ENCODE assay signal across 7 cellular contexts in genomic region chr17:26882097-26882761, GRCh38.
DNase-seq lines count a peak whose midpoint lies in the region; ATAC-seq and TF ChIP-seq lines count a peak whose summit lies in the region.
"Not testable (repeated sequence)": the region's sequence is repeated elsewhere in the genome, so short reads cannot be mapped to it uniquely, and the experiment has no call there.

No MANE protein-coding gene starts in this region.

- not testable (repeated sequence) for H3K27ac Mint-ChIP-seq in T-cell; naive thymus-derived CD4-positive, alpha-beta T cell

- POLR2A ChIA-PET in T-cell (lab: Charles Lee); naive thymus-derived CD4-positive, alpha-beta T cell (lab: Charles Lee): not testable (repeated sequence)

- TF ChIP-seq EP300 in gastroesophageal sphincter (IDR thresholded peaks at IDR 0.05), result not testable (repeated sequence)

- not testable (repeated sequence) for H3K27me3 ChIP-seq in gastroesophageal sphincter; naive thymus-derived CD4-positive, alpha-beta T cell (ENCODE audit: control insufficient read depth in 2 of 2, insufficient read depth in 2 of 2, low read length in 2 of 2)

- H3K9me3 Mint-ChIP-seq in T-cell, result not testable (repeated sequence)
- peaks cover 0 to 10% (median 0%) of the 10 kb centered on the region in 11 donors for H3K9me3 Mint-ChIP-seq in naive thymus-derived CD4-positive, alpha-beta T cell

- not testable (repeated sequence) for H3K4me3 ChIP-seq in gastroesophageal sphincter; naive thymus-derived CD4-positive, alpha-beta T cell (ENCODE audit: low read length)

- not testable (repeated sequence) for H3K36me3 ChIP-seq in gastroesophageal sphincter; naive thymus-derived CD4-positive, alpha-beta T cell (ENCODE audit: control insufficient read depth in 2 of 3, insufficient read depth in 3 of 3, low read length in 3 of 3)

- H3K27ac ChIP-seq in gastroesophageal sphincter; naive thymus-derived CD4-positive, alpha-beta T cell (ENCODE audit: low read depth, low read length): not testable (repeated sequence)

- not testable (repeated sequence) for H3K4me3 Mint-ChIP-seq in T-cell; naive thymus-derived CD4-positive, alpha-beta T cell

- H3K27me3 Mint-ChIP-seq in T-cell; naive thymus-derived CD4-positive, alpha-beta T cell: not testable (repeated sequence)

- 67% methylated on average over 1 of the region's 9 CpGs; no CpG with 5 or more reads in 1 of the 2 donors for WGBS in gastroesophageal sphincter (ENCODE audit: low coverage in 1 of 2), 2 donors

- intact Hi-C loops in naive thymus-derived CD4-positive, alpha-beta T cell (cut with micrococcal nuclease), result not testable (repeated sequence)

- not testable (repeated sequence) for TF ChIP-seq POLR2A in gastroesophageal sphincter (IDR thresholded peaks at IDR 0.05)

- ATAC-seq in GM19023 (IDR thresholded peaks at IDR 0.05; ENCODE audit: unreplicated experiment) (peak; percentile 63), GM21447 (IDR thresholded peaks at IDR 0.05; ENCODE audit: unreplicated experiment) (peak; percentile 61), HG02763 (IDR thresholded peaks at IDR 0.05; ENCODE audit: unreplicated experiment) (peak; percentile 53), HG03159 (IDR thresholded peaks at IDR 0.05; ENCODE audit: unreplicated experiment) (peak; percentile 46), T-cell (replicated peaks in 1 of 4) (peak; percentile 10 to 72 (median 58)), gastroesophageal sphincter (peak; percentile 86)
- peak; percentile 46 for ATAC-seq in naive thymus-derived CD4-positive, alpha-beta T cell

- CTCF ChIA-PET in T-cell (lab: Charles Lee); naive thymus-derived CD4-positive, alpha-beta T cell (lab: Charles Lee): not testable (repeated sequence)

- not testable (repeated sequence) for TF ChIP-seq CTCF in gastroesophageal sphincter (IDR thresholded peaks at IDR 0.05)

- H3K4me1 Mint-ChIP-seq in T-cell; naive thymus-derived CD4-positive, alpha-beta T cell: not testable (repeated sequence)

- not testable (repeated sequence) for DNase-seq in T-cell; naive thymus-derived CD4-positive, alpha-beta T cell

- peaks cover 0 to 23% (median 0%) of the 10 kb centered on the region in 3 donors for H3K9me3 ChIP-seq in gastroesophageal sphincter
- peaks cover 0 to 28% (median 0%) of the 10 kb centered on the region in 3 experiments for H3K9me3 ChIP-seq in naive thymus-derived CD4-positive, alpha-beta T cell (ENCODE audit: control insufficient read depth in 2 of 3, low read length in 3 of 3)

- H3K36me3 Mint-ChIP-seq in T-cell; naive thymus-derived CD4-positive, alpha-beta T cell: not testable (repeated sequence)

- not testable (repeated sequence) for H3K4me1 ChIP-seq in gastroesophageal sphincter; naive thymus-derived CD4-positive, alpha-beta T cell (ENCODE audit: control insufficient read depth in 2 of 2, insufficient read depth in 2 of 2, low read length in 2 of 2)
